In the genomic region with DNA sequence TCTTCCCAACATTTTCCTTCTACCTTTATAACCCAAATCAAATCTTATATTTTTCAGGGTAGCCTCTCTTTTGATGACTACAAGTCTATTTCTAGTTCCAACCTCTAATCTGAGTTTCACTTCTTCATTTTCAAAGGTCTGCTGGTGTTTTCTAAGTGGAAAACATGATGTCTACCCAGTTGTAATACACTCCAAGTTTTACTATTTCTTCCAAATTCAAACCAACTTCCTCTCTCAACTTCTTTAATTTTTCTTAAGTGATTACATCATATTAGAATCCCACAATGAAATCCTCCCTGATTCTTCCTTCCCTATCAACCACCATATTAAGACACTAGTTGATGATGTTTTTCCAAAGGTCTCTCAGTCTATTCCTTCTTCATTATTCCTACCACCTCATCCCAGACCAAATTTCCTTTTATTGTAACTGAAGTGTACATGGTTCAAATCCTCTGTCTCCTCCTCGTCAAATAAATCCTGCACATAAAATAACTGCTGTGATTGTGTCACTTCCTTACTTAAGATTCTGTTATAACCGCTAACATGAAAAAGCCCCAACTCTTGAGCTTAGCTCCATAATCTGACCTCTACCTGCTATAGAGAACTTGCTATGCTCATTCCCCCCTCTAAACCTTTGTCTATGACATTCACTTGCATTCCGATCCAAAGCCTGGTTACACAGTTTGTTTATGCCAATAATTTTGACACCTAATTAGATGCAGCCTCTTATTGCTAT, we compare ENCODE assay signal across 11 cellular contexts. TPM values are rescaled to one million over a fixed set of nuclear protein-coding genes. Genes with fewer than 3 reads are reported as not detected.
DNase-seq lines count a peak whose midpoint lies in the region; ATAC-seq and TF ChIP-seq lines count a peak whose summit lies in the region.
"Had no signal": no experiment of that assay in that cellular context is flagged by ENCODE, and none has a peak within 500 bp of the region (broad histone marks: within the 10 kb centered on the region; RNA-seq: fewer than 3 reads in every experiment).

No MANE protein-coding gene starts in this region.

- no peak overlapping the region for H3K4me3 Mint-ChIP-seq in endothelial cell (ENCODE audit: unreplicated experiment)

- no peaks in the 10 kb centered on the region for H3K27me3 ChIP-seq in BLaER1 treated with 17β-estradiol and CSF1 and Interleukin-3, amounts not matched to agents 10 nM and 100 nM
- H3K27me3 ChIP-seq in esophagus muscularis mucosa = no peaks in the 10 kb centered on the region
- H3K27me3 ChIP-seq: pancreas, Peyer's patch had no signal

- ATAC-seq in GM19455 (IDR thresholded peaks at IDR 0.05; ENCODE audit: unreplicated experiment) (peak; percentile 71), HG03135 (IDR thresholded peaks at IDR 0.05; ENCODE audit: unreplicated experiment) (peak; percentile 70)

- peaks cover 29 to 95% (median 74%) of the 10 kb centered on the region in 11 experiments; a peak in 21 of 22 replicates for H3K9me3 ChIP-seq in BLaER1 treated with 17β-estradiol and CSF1 and Interleukin-3, amounts not matched to agents 10 nM and 100 nM (replicated peaks in 1 of 11)
- H3K9me3 ChIP-seq in esophagus muscularis mucosa = no peaks in the 10 kb centered on the region
- H3K9me3 ChIP-seq: pancreas, Peyer's patch had no signal

- peak overlapping the region; percentile 50 to 77 (median 61) for H3K4me2 ChIP-seq in BLaER1 treated with 17β-estradiol and CSF1 and Interleukin-3, amounts not matched to agents 10 nM and 100 nM

- TF ChIP-seq CTCF in esophagus muscularis mucosa (IDR thresholded peaks at IDR 0.05) = no peak
- TF ChIP-seq CTCF in endothelial cell (IDR thresholded peaks at IDR 0.05; ENCODE audit: unreplicated experiment) = no peak

- peaks cover 0 to 31% (median 0%) of the 10 kb centered on the region in 11 experiments; a peak in 6 of 22 replicates for H3K36me3 ChIP-seq in BLaER1 treated with 17β-estradiol and CSF1 and Interleukin-3, amounts not matched to agents 10 nM and 100 nM
- H3K36me3 ChIP-seq in esophagus muscularis mucosa = no peaks in the 10 kb centered on the region
- H3K36me3 ChIP-seq: pancreas, Peyer's patch had no signal

- peak overlapping the region; percentile 49 to 78 (median 68); a peak in 20 of 22 replicates for H3K9ac ChIP-seq in BLaER1 treated with 17β-estradiol and CSF1 and Interleukin-3, amounts not matched to agents 10 nM and 100 nM

- no peaks in the 10 kb centered on the region for H3K36me3 Mint-ChIP-seq in endothelial cell (ENCODE audit: low read depth, unreplicated experiment)

- 73% methylated on average over 3 of the region's 3 CpGs for WGBS in esophagus muscularis mucosa

- peaks cover 27 to 57% (median 42%) of the 10 kb centered on the region in 10 experiments for H3K4me1 ChIP-seq in BLaER1 treated with 17β-estradiol and CSF1 and Interleukin-3, amounts not matched to agents 10 nM and 100 nM
- no peaks in the 10 kb centered on the region for H3K4me1 ChIP-seq in esophagus muscularis mucosa
- H3K4me1 ChIP-seq: pancreas, Peyer's patch had no signal

- no peaks in the 10 kb centered on the region for H3K4me1 Mint-ChIP-seq in endothelial cell (ENCODE audit: unreplicated experiment)

- no peak for TF ChIP-seq EP300 in esophagus muscularis mucosa (IDR thresholded peaks at IDR 0.05)

- H4K20me1 ChIP-seq in BLaER1 treated with 17β-estradiol and CSF1 and Interleukin-3, amounts not matched to agents 10 nM and 100 nM = no peaks in the 10 kb centered on the region

- no peak for TF ChIP-seq POLR2A in esophagus muscularis mucosa (IDR thresholded peaks at IDR 0.05; ENCODE audit: low read depth)

- peak; percentile 94 for DNase-seq in SIG-M5 treated with dmso at 0.1 percent for 504 hours (lab: John Stamatoyannopoulos, UW; ENCODE audit: unreplicated experiment)
- no peak for DNase-seq in esophagus muscularis mucosa (ENCODE audit: extremely low spot score)
- no peak for DNase-seq in head of caudate nucleus
- DNase-seq in endothelial cell (ENCODE audit: low spot score) = no peak
- no peak for DNase-seq in NCI-H1930 (lab: John Stamatoyannopoulos, UW)
- DNase-seq: activated CD4-positive, alpha-beta T cell treated with anti-CD3 and anti-CD28 coated beads for 48 hours; pancreas; Peyer's patch had no signal

- H3K27ac ChIP-seq in BLaER1 treated with 17β-estradiol and CSF1 and Interleukin-3, amounts not matched to agents 10 nM and 100 nM = peak overlapping the region; percentile 79 to 98 (median 92)
- H3K27ac ChIP-seq in esophagus muscularis mucosa (replicated peaks in 1 of 4) = no peak overlapping the region
- H3K27ac ChIP-seq: pancreas, Peyer's patch had no signal

- no peak overlapping the region for H3K4me3 ChIP-seq in BLaER1 treated with 17β-estradiol and CSF1 and Interleukin-3, amounts not matched to agents 10 nM and 100 nM
- H3K4me3 ChIP-seq in esophagus muscularis mucosa = no peak overlapping the region
- H3K4me3 ChIP-seq: pancreas, Peyer's patch had no signal

- no peaks in the 10 kb centered on the region for H3K9me3 Mint-ChIP-seq in endothelial cell (ENCODE audit: unreplicated experiment)

- no peak overlapping the region for H3K27ac Mint-ChIP-seq in endothelial cell (ENCODE audit: unreplicated experiment)

- peaks cover 5% of the 10 kb centered on the region for H3K27me3 Mint-ChIP-seq in endothelial cell (ENCODE audit: unreplicated experiment)

- intact Hi-C loops in esophagus muscularis mucosa (cut with DNase I) = no loop called here
- intact Hi-C loops in head of caudate nucleus (cut with DNase I) = no loop called here

RNA-seq across cellular contexts. Expression of gene TAS2R38, which starts 12.7 kb away (rescaled TPM):
- not detected for total RNA-seq in esophagus muscularis mucosa
- not detected for total RNA-seq in endothelial cell (ENCODE audit: unreplicated experiment)
- total RNA-seq: pancreas had no signal

RNA-seq across cellular contexts. Expression of gene CLEC5A, which starts 14.1 kb away (rescaled TPM):
- total RNA-seq in esophagus muscularis mucosa (under 1 TPM in 3 of 4 donors, not detected in 1; 0.32 to 0.66 (median 0.42) TPM), endothelial cell (ENCODE audit: unreplicated experiment) (not detected)
- total RNA-seq: Peyer's patch had no signal

RNA-seq across cellular contexts. Expression of gene MGAM, which starts 34.8 kb away (rescaled TPM):
- total RNA-seq in esophagus muscularis mucosa (1 to 10 TPM in 1 of 4 donors, under 1 TPM in 2, not detected in 1; 0.06 to 4.0 (median 0.26) TPM), endothelial cell (ENCODE audit: unreplicated experiment) (2.3 TPM)

RNA-seq across cellular contexts. Expression of gene OR9A4, which starts 44.7 kb away (rescaled TPM):
- under 1 TPM in 1 of 4 donors, not detected in 3; 0.33 TPM for total RNA-seq in esophagus muscularis mucosa
- total RNA-seq in endothelial cell (ENCODE audit: unreplicated experiment) = not detected
- total RNA-seq: pancreas, Peyer's patch had no signal

Comparison
In these comparisons a context has a peak if more than half of its experiments do, and no peak if none do; other contexts are left out.
1. H3K27ac ChIP-seq: peak in BLaER1 treated with 17β-estradiol and CSF1 and Interleukin-3, amounts not matched to agents 10 nM and 100 nM (11 of 11); none in esophagus muscularis mucosa (0 of 4).